In genomic region chr16:30395155-30395991, GRCh38 we compare ENCODE assay signal across 8 cellular contexts. TPM values are rescaled to one million over a fixed set of nuclear protein-coding genes. Genes with fewer than 3 reads are reported as not detected.
DNase-seq lines count a peak whose midpoint lies in the region; ATAC-seq and TF ChIP-seq lines count a peak whose summit lies in the region.

Gene ZNF48 (plus strand): TSS chr16:30395420. CDS start chr16:30395795, 375 bp downstream.

- H3K9me3 ChIP-seq in liver (ENCODE audit: control insufficient read depth in 4 of 4, low read length in 3 of 4) = no peaks in the 10 kb centered on the region

- peak; percentile 33 for TF ChIP-seq CTCF in liver (IDR thresholded peaks at IDR 0.05; ENCODE audit: low read depth, low read length, missing input control)

- no peaks in the 10 kb centered on the region for H3K27me3 ChIP-seq in liver (ENCODE audit: control insufficient read depth in 4 of 4, insufficient read depth in 4 of 4, low read length in 3 of 4)

- peak within 1 kb of the TSS; percentile 76 to 96 (median 88) for H3K4me3 ChIP-seq in liver (ENCODE audit: low read depth in 1 of 3, low read length in 3 of 3)

- peak; percentile 14 to 43 for TF ChIP-seq RAD21 in liver (IDR thresholded peaks at IDR 0.05)

- peak within 1 kb of the TSS; percentile 16 to 18 for H3K9ac ChIP-seq in liver (ENCODE audit: low read depth in 1 of 2, low read length in 2 of 2)

- H3K36me3 ChIP-seq in liver (ENCODE audit: control insufficient read depth in 4 of 4, insufficient read depth in 3 of 4, low read depth in 1 of 4, low read length in 3 of 4) = peaks cover 0 to 3% (median 1%) of the 10 kb centered on the region in 4 donors

- H3K27ac ChIP-seq in liver (ENCODE audit: low read depth in 1 of 2, low read length in 2 of 2) = peak within 1 kb of the TSS; percentile 75 to 78

- ATAC-seq in GM18907 (IDR thresholded peaks at IDR 0.05; ENCODE audit: unreplicated experiment) (peak; percentile 65), HG03354 (IDR thresholded peaks at IDR 0.05; ENCODE audit: poor library complexity, severe bottlenecking, unreplicated experiment) (peak; percentile 77)

- peaks cover 2 to 22% (median 14%) of the 10 kb centered on the region in 4 donors for H3K4me1 ChIP-seq in liver (ENCODE audit: control insufficient read depth in 4 of 4, insufficient read depth in 4 of 4, low read length in 3 of 4)

- peak; percentile 94 for DNase-seq in Ammon's horn (ENCODE audit: low spot score)
- peak; percentile 93 for DNase-seq in NCI-H510A treated with DMSO at 0.1 percent for 48 hours (lab: John Stamatoyannopoulos, UW)
- DNase-seq in activated CD4-positive, alpha-beta T cell treated with anti-CD3 and anti-CD28 coated beads for 48 hours = peak; percentile 61
- DNase-seq in ecto neural progenitor cell (ENCODE audit: low spot score) = peak; percentile 92
- DNase-seq in stimulated activated CD8-positive, alpha-beta memory T cell treated with anti-CD3 and anti-CD28 coated beads, Interleukin-12 subunit alpha, Interleukin-12 subunit beta, amount 100 ng/mL, for 4 hours (ENCODE audit: low read depth) = peak; percentile 50

- under 1% methylated on average over 103 of the region's 103 CpGs for WGBS in liver

TF ChIP-seq in liver, 16 proteins besides CTCF, POLR2A, EP300 and RAD21:
- TF ChIP-seq SP1 (IDR thresholded peaks at IDR 0.05) = peak; percentile 36
- TF ChIP-seq NR2F2 (IDR thresholded peaks at IDR 0.05) = no peak
- no peak for TF ChIP-seq FOXA2 (IDR thresholded peaks at IDR 0.05)
- TF ChIP-seq FOXA1 (IDR thresholded peaks at IDR 0.05) = no peak
- peak; percentile 17 for TF ChIP-seq YY1 (IDR thresholded peaks at IDR 0.05)
- TF ChIP-seq RXRA (IDR thresholded peaks at IDR 0.05) = no peak
- TF ChIP-seq EGR1 (IDR thresholded peaks at IDR 0.05; ENCODE audit: low read depth in 2 of 2) = peak; percentile 37 to 58
- TF ChIP-seq GABPA (IDR thresholded peaks at IDR 0.05 in 1 of 2, conservative IDR thresholded peaks at IDR 0.05 in 1 of 2) = peak in 1 of 2 donors; percentile 81

RNA-seq across cellular contexts. Expression of gene ZNF48, which starts in this region (rescaled TPM):
- total RNA-seq in liver = 1 to 10 TPM; 3.2 to 4.7 TPM
- 1 to 10 TPM; 2.3 to 3.0 TPM for polyA plus RNA-seq in liver

Comparison
In these comparisons a context has a peak if more than half of its experiments do, and no peak if none do; other contexts are left out.
1. Peak in every context shown above with its lines: DNase-seq, ATAC-seq, H3K4me3 ChIP-seq and H3K27ac ChIP-seq.